ENCODE assay signal across 1 cellular context in the genomic region with DNA sequence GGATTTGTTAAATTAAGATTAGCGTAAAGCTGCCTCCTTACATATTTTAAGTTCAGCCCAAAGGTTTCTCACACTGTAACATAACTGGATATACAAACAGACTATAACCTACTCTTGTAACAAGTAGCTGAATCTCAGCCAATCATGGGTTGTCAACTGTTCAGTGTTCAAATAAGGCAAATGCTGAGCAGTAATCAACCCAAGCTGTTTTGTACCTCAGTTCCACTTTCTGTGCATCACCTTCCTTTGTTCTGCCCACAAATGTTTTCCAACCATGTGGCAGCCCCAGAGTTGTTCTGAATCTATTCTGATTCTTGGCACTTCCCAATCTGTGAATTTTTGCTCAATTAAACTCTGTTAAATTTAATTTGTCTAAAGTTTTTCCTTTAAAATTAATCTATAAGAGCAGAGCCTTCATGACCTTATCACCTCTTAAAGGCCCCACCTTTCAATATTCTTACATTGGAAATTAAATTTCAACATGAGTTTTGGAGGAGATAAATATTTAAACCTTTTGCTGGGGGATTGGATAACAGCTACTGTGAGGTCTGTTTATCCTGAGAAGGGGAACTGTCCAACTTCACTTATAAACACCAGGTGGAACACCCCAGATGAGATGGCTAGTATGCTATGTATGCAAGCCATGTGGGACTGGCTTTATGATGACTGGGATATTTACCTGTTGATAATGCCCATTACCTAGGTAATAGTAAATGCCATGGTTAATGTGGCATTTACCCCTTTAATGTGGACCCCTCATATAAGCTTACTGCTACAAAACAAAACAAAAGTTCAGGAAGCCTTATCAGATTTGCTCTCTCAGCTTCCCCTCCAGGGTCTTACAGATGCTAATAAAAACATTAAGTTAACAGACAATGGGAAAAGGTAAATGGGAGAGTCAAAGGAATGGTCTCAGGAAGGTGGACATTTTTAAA.
TF ChIP-seq lines count a peak whose summit lies in the region.

No MANE protein-coding gene starts in this region.

TF ChIP-seq in GM23338, 12 proteins besides CTCF, POLR2A, EP300 and RAD21 (continued from another document):
- TF ChIP-seq, protein P1, sequence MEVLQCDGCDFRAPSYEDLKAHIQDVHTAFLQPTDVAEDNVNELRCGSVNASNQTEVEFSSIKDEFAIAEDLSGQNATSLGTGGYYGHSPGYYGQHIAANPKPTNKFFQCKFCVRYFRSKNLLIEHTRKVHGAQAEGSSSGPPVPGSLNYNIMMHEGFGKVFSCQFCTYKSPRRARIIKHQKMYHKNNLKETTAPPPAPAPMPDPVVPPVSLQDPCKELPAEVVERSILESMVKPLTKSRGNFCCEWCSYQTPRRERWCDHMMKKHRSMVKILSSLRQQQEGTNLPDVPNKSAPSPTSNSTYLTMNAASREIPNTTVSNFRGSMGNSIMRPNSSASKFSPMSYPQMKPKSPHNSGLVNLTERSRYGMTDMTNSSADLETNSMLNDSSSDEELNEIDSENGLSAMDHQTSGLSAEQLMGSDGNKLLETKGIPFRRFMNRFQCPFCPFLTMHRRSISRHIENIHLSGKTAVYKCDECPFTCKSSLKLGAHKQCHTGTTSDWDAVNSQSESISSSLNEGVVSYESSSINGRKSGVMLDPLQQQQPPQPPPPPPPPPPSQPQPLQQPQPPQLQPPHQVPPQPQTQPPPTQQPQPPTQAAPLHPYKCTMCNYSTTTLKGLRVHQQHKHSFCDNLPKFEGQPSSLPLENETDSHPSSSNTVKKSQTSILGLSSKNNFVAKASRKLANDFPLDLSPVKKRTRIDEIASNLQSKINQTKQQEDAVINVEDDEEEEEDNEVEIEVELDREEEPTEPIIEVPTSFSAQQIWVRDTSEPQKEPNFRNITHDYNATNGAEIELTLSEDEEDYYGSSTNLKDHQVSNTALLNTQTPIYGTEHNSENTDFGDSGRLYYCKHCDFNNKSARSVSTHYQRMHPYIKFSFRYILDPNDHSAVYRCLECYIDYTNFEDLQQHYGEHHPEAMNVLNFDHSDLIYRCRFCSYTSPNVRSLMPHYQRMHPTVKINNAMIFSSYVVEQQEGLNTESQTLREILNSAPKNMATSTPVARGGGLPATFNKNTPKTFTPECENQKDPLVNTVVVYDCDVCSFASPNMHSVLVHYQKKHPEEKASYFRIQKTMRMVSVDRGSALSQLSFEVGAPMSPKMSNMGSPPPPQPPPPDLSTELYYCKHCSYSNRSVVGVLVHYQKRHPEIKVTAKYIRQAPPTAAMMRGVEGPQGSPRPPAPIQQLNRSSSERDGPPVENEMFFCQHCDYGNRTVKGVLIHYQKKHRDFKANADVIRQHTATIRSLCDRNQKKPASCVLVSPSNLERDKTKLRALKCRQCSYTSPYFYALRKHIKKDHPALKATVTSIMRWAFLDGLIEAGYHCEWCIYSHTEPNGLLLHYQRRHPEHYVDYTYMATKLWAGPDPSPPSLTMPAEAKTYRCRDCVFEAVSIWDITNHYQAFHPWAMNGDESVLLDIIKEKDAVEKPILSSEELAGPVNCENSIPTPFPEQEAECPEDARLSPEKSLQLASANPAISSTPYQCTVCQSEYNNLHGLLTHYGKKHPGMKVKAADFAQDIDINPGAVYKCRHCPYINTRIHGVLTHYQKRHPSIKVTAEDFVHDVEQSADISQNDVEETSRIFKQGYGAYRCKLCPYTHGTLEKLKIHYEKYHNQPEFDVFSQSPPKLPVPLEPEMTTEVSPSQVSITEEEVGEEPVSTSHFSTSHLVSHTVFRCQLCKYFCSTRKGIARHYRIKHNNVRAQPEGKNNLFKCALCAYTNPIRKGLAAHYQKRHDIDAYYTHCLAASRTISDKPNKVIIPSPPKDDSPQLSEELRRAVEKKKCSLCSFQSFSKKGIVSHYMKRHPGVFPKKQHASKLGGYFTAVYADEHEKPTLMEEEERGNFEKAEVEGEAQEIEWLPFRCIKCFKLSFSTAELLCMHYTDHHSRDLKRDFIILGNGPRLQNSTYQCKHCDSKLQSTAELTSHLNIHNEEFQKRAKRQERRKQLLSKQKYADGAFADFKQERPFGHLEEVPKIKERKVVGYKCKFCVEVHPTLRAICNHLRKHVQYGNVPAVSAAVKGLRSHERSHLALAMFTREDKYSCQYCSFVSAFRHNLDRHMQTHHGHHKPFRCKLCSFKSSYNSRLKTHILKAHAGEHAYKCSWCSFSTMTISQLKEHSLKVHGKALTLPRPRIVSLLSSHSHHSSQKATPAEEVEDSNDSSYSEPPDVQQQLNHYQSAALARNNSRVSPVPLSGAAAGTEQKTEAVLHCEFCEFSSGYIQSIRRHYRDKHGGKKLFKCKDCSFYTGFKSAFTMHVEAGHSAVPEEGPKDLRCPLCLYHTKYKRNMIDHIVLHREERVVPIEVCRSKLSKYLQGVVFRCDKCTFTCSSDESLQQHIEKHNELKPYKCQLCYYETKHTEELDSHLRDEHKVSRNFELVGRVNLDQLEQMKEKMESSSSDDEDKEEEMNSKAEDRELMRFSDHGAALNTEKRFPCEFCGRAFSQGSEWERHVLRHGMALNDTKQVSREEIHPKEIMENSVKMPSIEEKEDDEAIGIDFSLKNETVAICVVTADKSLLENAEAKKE (CRISPR knock-in tag; IDR thresholded peaks at IDR 0.05), result no peak
- TF ChIP-seq ZNF331 (CRISPR knock-in tag; IDR thresholded peaks at IDR 0.05; ENCODE audit: low read depth) (no peak), STAT1 (IDR thresholded peaks at IDR 0.05; ENCODE audit: unreplicated experiment) (no peak), CREB1 (CRISPR knock-in tag; IDR thresholded peaks at IDR 0.05; ENCODE audit: low read depth) (no peak), EZH2 (IDR thresholded peaks at IDR 0.05; ENCODE audit: low read depth, unreplicated experiment) (no peak), POLR2AphosphoS5 (IDR thresholded peaks at IDR 0.05; ENCODE audit: low read depth) (no peak), NANOG (IDR thresholded peaks at IDR 0.05; ENCODE audit: borderline replicate concordance) (no peak), EZH2phosphoT487 (IDR thresholded peaks at IDR 0.05; ENCODE audit: unreplicated experiment) (no peak)
- TF ChIP-seq, protein P2, sequence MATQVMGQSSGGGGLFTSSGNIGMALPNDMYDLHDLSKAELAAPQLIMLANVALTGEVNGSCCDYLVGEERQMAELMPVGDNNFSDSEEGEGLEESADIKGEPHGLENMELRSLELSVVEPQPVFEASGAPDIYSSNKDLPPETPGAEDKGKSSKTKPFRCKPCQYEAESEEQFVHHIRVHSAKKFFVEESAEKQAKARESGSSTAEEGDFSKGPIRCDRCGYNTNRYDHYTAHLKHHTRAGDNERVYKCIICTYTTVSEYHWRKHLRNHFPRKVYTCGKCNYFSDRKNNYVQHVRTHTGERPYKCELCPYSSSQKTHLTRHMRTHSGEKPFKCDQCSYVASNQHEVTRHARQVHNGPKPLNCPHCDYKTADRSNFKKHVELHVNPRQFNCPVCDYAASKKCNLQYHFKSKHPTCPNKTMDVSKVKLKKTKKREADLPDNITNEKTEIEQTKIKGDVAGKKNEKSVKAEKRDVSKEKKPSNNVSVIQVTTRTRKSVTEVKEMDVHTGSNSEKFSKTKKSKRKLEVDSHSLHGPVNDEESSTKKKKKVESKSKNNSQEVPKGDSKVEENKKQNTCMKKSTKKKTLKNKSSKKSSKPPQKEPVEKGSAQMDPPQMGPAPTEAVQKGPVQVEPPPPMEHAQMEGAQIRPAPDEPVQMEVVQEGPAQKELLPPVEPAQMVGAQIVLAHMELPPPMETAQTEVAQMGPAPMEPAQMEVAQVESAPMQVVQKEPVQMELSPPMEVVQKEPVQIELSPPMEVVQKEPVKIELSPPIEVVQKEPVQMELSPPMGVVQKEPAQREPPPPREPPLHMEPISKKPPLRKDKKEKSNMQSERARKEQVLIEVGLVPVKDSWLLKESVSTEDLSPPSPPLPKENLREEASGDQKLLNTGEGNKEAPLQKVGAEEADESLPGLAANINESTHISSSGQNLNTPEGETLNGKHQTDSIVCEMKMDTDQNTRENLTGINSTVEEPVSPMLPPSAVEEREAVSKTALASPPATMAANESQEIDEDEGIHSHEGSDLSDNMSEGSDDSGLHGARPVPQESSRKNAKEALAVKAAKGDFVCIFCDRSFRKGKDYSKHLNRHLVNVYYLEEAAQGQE (IDR thresholded peaks at IDR 0.05; ENCODE audit: unreplicated experiment), result no peak
- TF ChIP-seq, protein P3, sequence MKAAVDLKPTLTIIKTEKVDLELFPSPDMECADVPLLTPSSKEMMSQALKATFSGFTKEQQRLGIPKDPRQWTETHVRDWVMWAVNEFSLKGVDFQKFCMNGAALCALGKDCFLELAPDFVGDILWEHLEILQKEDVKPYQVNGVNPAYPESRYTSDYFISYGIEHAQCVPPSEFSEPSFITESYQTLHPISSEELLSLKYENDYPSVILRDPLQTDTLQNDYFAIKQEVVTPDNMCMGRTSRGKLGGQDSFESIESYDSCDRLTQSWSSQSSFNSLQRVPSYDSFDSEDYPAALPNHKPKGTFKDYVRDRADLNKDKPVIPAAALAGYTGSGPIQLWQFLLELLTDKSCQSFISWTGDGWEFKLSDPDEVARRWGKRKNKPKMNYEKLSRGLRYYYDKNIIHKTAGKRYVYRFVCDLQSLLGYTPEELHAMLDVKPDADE (IDR thresholded peaks at IDR 0.05), result no peak
